22 cellular contexts compared by ENCODE assay signal in the genomic region with DNA sequence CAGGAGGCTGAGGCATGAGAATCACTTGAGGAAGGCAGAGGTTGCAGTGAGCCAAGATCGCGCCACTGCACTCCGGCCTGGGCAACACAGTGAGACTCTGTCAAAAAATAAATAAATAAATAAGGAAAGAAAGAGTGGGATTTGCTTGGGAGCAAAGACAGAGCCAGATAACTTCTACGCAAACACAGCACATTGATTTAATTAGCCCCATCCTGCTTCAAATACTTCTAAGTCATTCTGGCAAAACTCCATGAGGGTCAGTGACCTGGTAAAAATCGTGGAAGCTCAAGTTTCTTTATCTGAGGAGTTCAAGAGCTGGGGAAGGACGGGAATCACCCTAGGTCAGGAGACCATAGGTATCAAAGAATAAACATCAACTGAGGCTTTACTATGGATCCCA.
"Had no signal": no experiment of that assay in that cellular context is flagged by ENCODE, and none has a peak within 500 bp of the region (broad histone marks: within the 10 kb centered on the region; RNA-seq: fewer than 3 reads in every experiment).

No MANE protein-coding gene starts in this region.

- H3K4me3 ChIP-seq: adrenal gland, body of pancreas, Peyer's patch, SJSA1 had no signal

- H3K36me3 Mint-ChIP-seq: activated naive CD8-positive, alpha-beta T cell treated with anti-CD3 and anti-CD28 coated beads, Interleukin-2, amount 10 ng/mL, durations not matched to agents 7 days and 5 days; T-cell had no signal

- H3K36me3 ChIP-seq: adrenal gland, Peyer's patch, SJSA1 had no signal

- H3K9me3 Mint-ChIP-seq: activated CD8-positive, alpha-beta T cell treated with anti-CD3 and anti-CD28 coated beads for 36 hours; activated naive CD8-positive, alpha-beta T cell treated with anti-CD3 and anti-CD28 coated beads, Interleukin-2, amount 10 ng/mL, durations not matched to agents 7 days and 5 days; activated T-cell treated with anti-CD3 and anti-CD28 coated beads, Interleukin-2, amount 50 U/mL, for 72 hours; T-cell had no signal

- H3K27me3 ChIP-seq: adrenal gland, body of pancreas, Peyer's patch had no signal

- H3K9me3 ChIP-seq: adrenal gland, body of pancreas, Peyer's patch, SJSA1 had no signal

- H3K4me3 Mint-ChIP-seq: activated CD8-positive, alpha-beta T cell treated with anti-CD3 and anti-CD28 coated beads for 36 hours; activated naive CD8-positive, alpha-beta T cell treated with anti-CD3 and anti-CD28 coated beads, Interleukin-2, amount 10 ng/mL, durations not matched to agents 7 days and 5 days; activated T-cell treated with anti-CD3 and anti-CD28 coated beads, Interleukin-2, amount 50 U/mL, for 72 hours; T-cell had no signal

- H3K27ac ChIP-seq: adrenal gland, body of pancreas, Peyer's patch, SJSA1 had no signal

- H3K4me1 ChIP-seq: Peyer's patch had no signal

- H3K27ac Mint-ChIP-seq: activated CD8-positive, alpha-beta T cell treated with anti-CD3 and anti-CD28 coated beads for 36 hours; activated naive CD8-positive, alpha-beta T cell treated with anti-CD3 and anti-CD28 coated beads, Interleukin-2, amount 10 ng/mL, durations not matched to agents 7 days and 5 days; activated T-cell treated with anti-CD3 and anti-CD28 coated beads, Interleukin-2, amount 50 U/mL, for 72 hours; T-cell had no signal

- DNase-seq: activated CD4-positive, alpha-beta T cell treated with anti-CD3 and anti-CD28 coated beads for 4 hours; activated CD8-positive, alpha-beta memory T cell treated with anti-CD3 and anti-CD28 coated beads, Interleukin-2, amount 50 U/mL, for 4 hours; activated CD8-positive, alpha-beta T cell treated with anti-CD3 and anti-CD28 coated beads for 36 hours; activated naive CD4-positive, alpha-beta T cell treated with anti-CD3 and anti-CD28 coated beads, Interleukin-2, amount 50 U/mL, for 16 hours; activated naive CD8-positive, alpha-beta T cell treated with anti-CD3 and anti-CD28 coated beads, Interleukin-2, amount 10 ng/mL, durations not matched to agents 7 days and 5 days; activated T-cell treated with anti-CD3 and anti-CD28 coated beads, Interleukin-2, amount 50 U/mL, for 72 hours; adrenal gland; aorta; body of pancreas; central memory CD4-positive, alpha-beta T cell; Kasumi-1; NCI-H1436 treated with DMSO at 0.1 percent for 48 hours; NCI-H187; NCI-H2081; NCI-H446; Peyer's patch; SHP77; T-cell; T-helper 2 cell; T1000 had no signal

- ATAC-seq: activated CD4-positive, CD25-positive, alpha-beta regulatory T cell treated with anti-CD3 and anti-CD28 coated beads, Interleukin-2, amount 50 U/mL, for 24 hours; activated CD8-positive, alpha-beta T cell treated with anti-CD3 and anti-CD28 coated beads for 36 hours; activated T-cell treated with anti-CD3 and anti-CD28 coated beads, Interleukin-2, amount 50 U/mL, for 72 hours; body of pancreas; T-cell had no signal
